1 cellular context compared by ENCODE assay signal in genomic region chr16:1308977-1309885, GRCh38.
A peak's percentile ranks its signal among the peaks of the same experiment; 100 is the strongest.
TF ChIP-seq lines count a peak whose summit lies in the region.

UBE2I (plus strand) TSS chr16:1309636; CDS start chr16:1314031, 4,395 bp downstream.

TF ChIP-seq in GM12878, 131 proteins besides CTCF, POLR2A, EP300 and RAD21 (continued from another document):
- peak; percentile 5 for TF ChIP-seq BCL3 (IDR thresholded peaks at IDR 0.05; ENCODE audit: borderline replicate concordance, insufficient read depth, low read depth, low read length, poor library complexity, severe bottlenecking)
- TF ChIP-seq SPI1 (IDR thresholded peaks at IDR 0.05; ENCODE audit: borderline replicate concordance, insufficient read depth, low read depth, low read length), result no peak; the same call in 1 of the 2 replicates
- peak; percentile 57; the same call in 1 of the 2 replicates for TF ChIP-seq SUPT20H (IDR thresholded peaks at IDR 0.05; ENCODE audit: borderline replicate concordance, control insufficient read depth, low read depth, low read length)
- TF ChIP-seq JUNB (IDR thresholded peaks at IDR 0.05), result peak; percentile 99
TF ChIP-seq in GM12878: peak in this region for 56.
